1 cellular context compared by ENCODE assay signal in genomic region chr19:11506101-11506555, GRCh38.
TF ChIP-seq lines count a peak whose summit lies in the region.

No MANE protein-coding gene starts in this region.

TF ChIP-seq in HepG2, 621 proteins besides CTCF, POLR2A, EP300 and RAD21:
- no peak for TF ChIP-seq NONO (IDR thresholded peaks at IDR 0.05)
- peak; percentile 15; the same call in 1 of the 2 replicates for TF ChIP-seq NONO (CRISPR knock-in tag; conservative IDR thresholded peaks at IDR 0.05)
- TF ChIP-seq HIVEP1 (CRISPR knock-in tag; IDR thresholded peaks at IDR 0.05), result peak; percentile 57; the same call in 1 of the 2 replicates
- TF ChIP-seq, protein P1, sequence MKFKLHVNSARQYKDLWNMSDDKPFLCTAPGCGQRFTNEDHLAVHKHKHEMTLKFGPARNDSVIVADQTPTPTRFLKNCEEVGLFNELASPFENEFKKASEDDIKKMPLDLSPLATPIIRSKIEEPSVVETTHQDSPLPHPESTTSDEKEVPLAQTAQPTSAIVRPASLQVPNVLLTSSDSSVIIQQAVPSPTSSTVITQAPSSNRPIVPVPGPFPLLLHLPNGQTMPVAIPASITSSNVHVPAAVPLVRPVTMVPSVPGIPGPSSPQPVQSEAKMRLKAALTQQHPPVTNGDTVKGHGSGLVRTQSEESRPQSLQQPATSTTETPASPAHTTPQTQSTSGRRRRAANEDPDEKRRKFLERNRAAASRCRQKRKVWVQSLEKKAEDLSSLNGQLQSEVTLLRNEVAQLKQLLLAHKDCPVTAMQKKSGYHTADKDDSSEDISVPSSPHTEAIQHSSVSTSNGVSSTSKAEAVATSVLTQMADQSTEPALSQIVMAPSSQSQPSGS (CRISPR knock-in tag; IDR thresholded peaks at IDR 0.05), result no peak
- TF ChIP-seq, protein P2, sequence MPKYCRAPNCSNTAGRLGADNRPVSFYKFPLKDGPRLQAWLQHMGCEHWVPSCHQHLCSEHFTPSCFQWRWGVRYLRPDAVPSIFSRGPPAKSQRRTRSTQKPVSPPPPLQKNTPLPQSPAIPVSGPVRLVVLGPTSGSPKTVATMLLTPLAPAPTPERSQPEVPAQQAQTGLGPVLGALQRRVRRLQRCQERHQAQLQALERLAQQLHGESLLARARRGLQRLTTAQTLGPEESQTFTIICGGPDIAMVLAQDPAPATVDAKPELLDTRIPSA (CRISPR knock-in tag; IDR thresholded peaks at IDR 0.05; ENCODE audit: borderline replicate concordance), result no peak
- TF ChIP-seq ZBTB8A (CRISPR knock-in tag; IDR thresholded peaks at IDR 0.05; ENCODE audit: borderline replicate concordance, low read depth), result no peak
- TF ChIP-seq MAFK (conservative IDR thresholded peaks at IDR 0.05 in 1 of 2, IDR thresholded peaks at IDR 0.05 in 1 of 2; ENCODE audit: low read length in 2 of 2), result no peak
- TF ChIP-seq HOXD1 (CRISPR knock-in tag; IDR thresholded peaks at IDR 0.05), result peak; percentile 5; the same call in 1 of the 2 replicates
- TF ChIP-seq, protein P3, sequence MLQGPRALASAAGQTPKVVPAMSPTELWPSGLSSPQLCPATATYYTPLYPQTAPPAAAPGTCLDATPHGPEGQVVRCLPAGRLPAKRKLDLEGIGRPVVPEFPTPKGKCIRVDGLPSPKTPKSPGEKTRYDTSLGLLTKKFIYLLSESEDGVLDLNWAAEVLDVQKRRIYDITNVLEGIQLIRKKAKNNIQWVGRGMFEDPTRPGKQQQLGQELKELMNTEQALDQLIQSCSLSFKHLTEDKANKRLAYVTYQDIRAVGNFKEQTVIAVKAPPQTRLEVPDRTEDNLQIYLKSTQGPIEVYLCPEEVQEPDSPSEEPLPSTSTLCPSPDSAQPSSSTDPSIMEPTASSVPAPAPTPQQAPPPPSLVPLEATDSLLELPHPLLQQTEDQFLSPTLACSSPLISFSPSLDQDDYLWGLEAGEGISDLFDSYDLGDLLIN (CRISPR knock-in tag; IDR thresholded peaks at IDR 0.05; ENCODE audit: borderline replicate concordance), result 0 out of 2 replicates have a peak, but pooled peaks have one; percentile 44
- TF ChIP-seq, protein P4, sequence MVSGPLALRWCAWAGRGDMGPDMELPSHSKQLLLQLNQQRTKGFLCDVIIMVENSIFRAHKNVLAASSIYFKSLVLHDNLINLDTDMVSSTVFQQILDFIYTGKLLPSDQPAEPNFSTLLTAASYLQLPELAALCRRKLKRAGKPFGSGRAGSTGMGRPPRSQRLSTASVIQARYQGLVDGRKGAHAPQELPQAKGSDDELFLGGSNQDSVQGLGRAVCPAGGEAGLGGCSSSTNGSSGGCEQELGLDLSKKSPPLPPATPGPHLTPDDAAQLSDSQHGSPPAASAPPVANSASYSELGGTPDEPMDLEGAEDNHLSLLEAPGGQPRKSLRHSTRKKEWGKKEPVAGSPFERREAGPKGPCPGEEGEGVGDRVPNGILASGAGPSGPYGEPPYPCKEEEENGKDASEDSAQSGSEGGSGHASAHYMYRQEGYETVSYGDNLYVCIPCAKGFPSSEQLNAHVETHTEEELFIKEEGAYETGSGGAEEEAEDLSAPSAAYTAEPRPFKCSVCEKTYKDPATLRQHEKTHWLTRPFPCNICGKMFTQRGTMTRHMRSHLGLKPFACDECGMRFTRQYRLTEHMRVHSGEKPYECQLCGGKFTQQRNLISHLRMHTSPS (CRISPR knock-in tag; IDR thresholded peaks at IDR 0.05; ENCODE audit: low read depth), result no peak
- no peak for TF ChIP-seq REL (CRISPR knock-in tag; conservative IDR thresholded peaks at IDR 0.05)
- no peak for TF ChIP-seq RBFOX2 (IDR thresholded peaks at IDR 0.05; ENCODE audit: low read depth, low read length)
- no peak for TF ChIP-seq ZFP37 (CRISPR knock-in tag; IDR thresholded peaks at IDR 0.05; ENCODE audit: borderline replicate concordance)
- TF ChIP-seq ZBTB38 (CRISPR knock-in tag; IDR thresholded peaks at IDR 0.05), result peak; percentile 90
- no peak for TF ChIP-seq KLF12 (CRISPR knock-in tag; IDR thresholded peaks at IDR 0.05; ENCODE audit: borderline replicate concordance)
- TF ChIP-seq ZNF160 (CRISPR knock-in tag; IDR thresholded peaks at IDR 0.05), result 0 out of 2 replicates have a peak, but pooled peaks have one; percentile 30
- TF ChIP-seq NFKB2 (CRISPR knock-in tag; IDR thresholded peaks at IDR 0.05; ENCODE audit: borderline replicate concordance), result peak; percentile 1; the same call in 1 of the 2 replicates
- TF ChIP-seq MAX (IDR thresholded peaks at IDR 0.05), result 0 out of 2 replicates have a peak, but pooled peaks have one; percentile 0
- peak; percentile 72 for TF ChIP-seq ZNF687 (CRISPR knock-in tag; IDR thresholded peaks at IDR 0.05)
- TF ChIP-seq FLYWCH1 (CRISPR knock-in tag; IDR thresholded peaks at IDR 0.05), result 0 out of 2 replicates have a peak, but pooled peaks have one; percentile 52
- TF ChIP-seq NFYB (CRISPR knock-in tag; IDR thresholded peaks at IDR 0.05), result no peak; the same call in 1 of the 2 replicates
- peak; percentile 15 for TF ChIP-seq TAF15 (IDR thresholded peaks at IDR 0.05; ENCODE audit: low read depth, low read length, poor library complexity, severe bottlenecking)
- no peak for TF ChIP-seq HCFC1 (IDR thresholded peaks at IDR 0.05; ENCODE audit: low read depth, low read length)
